In genomic region chr11:1852885-1853284, GRCh38 we compare ENCODE assay signal across 8 cellular contexts. TPM values are rescaled to one million over a fixed set of nuclear protein-coding genes. Genes with fewer than 3 reads are reported as not detected.
DNase-seq lines count a peak whose midpoint lies in the region; ATAC-seq lines count a peak whose summit lies in the region.

LSP1 (plus strand) TSS chr11:1853084; CDS start chr11:1853145, 61 bp downstream.

- intact Hi-C loops in cardiac septum (cut with DNase I): no loop called here

- DNase-seq in activated CD4-positive, alpha-beta T cell treated with anti-CD3 and anti-CD28 coated beads, Interleukin-2, amount 50 U/mL, for 24 hours (ENCODE audit: low read depth in 1 of 2, low spot score in 1 of 2): peak; percentile 59 to 74
- peak; percentile 88 for DNase-seq in cardiac septum (ENCODE audit: low spot score)
- peak; percentile 59 to 81 (median 68) for DNase-seq in stimulated activated CD4-positive, alpha-beta T cell treated with anti-CD3 and anti-CD28 coated beads, TNF-alpha, amount 100 ng/mL, for 24 hours (ENCODE audit: low read depth in 3 of 3)
- DNase-seq in H4 (ENCODE audit: low spot score): no peak
- DNase-seq in NCI-H526 treated with DMSO at 0.1 percent for 48 hours (lab: John Stamatoyannopoulos, UW): no peak
- DNase-seq in NCI-H345 (lab: John Stamatoyannopoulos, UW): no peak

- ATAC-seq in GM19324 (IDR thresholded peaks at IDR 0.05; ENCODE audit: low FRiP score, unreplicated experiment) (peak; percentile 45), HG03442 (IDR thresholded peaks at IDR 0.05; ENCODE audit: unreplicated experiment) (peak; percentile 39)

RNA-seq across cellular contexts. Expression of gene LSP1, which starts in this region (rescaled TPM):
- 35.1 TPM for total RNA-seq in cardiac septum
- total RNA-seq in H4 (2014; rRNA removed; shearing (Covaris generic)): 3.3 TPM in 2 replicates

Comparison
In these comparisons a context has a peak if more than half of its experiments do, and no peak if none do; other contexts are left out.
1. DNase-seq: peak in activated CD4-positive, alpha-beta T cell treated with anti-CD3 and anti-CD28 coated beads, Interleukin-2, amount 50 U/mL, for 24 hours (2 of 2), cardiac septum (single experiment) and stimulated activated CD4-positive, alpha-beta T cell treated with anti-CD3 and anti-CD28 coated beads, TNF-alpha, amount 100 ng/mL, for 24 hours (3 of 3); none in H4 (single experiment), NCI-H526 treated with DMSO at 0.1 percent for 48 hours (single experiment) and NCI-H345 (single experiment).